ENCODE assay signal across 15 cellular contexts in the genomic region with DNA sequence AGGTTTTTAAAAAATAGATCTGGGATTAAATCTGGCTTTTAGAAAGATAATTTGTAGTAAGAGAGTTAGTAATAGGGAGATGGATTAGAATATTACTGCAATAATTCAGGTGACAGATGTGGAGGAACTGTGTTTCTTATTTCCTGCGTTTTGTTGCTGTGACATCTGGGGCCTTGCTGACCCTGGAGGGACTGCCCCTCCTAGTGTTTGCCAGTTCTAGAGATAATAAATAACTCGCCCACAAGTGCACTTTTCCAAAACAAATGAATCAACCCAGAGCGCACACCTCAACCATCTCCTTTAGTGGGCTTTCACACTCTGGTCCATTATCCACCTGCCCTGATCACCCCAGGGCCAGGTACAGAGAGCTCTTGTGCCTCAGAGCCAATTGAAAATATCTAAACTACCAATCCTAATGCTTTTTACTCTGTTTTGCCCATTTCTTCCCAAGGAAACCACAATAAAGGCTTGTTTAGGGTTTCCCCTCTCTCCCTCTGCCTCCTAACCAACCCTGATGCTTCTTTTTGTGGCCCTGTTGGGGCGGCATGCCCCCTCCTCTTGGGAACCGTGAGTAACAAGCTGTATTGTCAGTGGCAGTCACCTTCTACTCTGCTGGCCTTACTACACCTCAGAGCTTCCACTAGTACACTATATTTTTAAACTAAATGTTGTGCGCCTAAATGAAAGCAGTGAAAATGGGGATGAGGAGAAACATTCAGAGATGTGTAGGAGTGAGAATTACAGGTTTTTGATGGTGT.
DNase-seq lines count a peak whose midpoint lies in the region; ATAC-seq and TF ChIP-seq lines count a peak whose summit lies in the region.
"Had no signal": no experiment of that assay in that cellular context is flagged by ENCODE, and none has a peak within 500 bp of the region (broad histone marks: within the 10 kb centered on the region; RNA-seq: fewer than 3 reads in every experiment).

No MANE protein-coding gene starts in this region.

- H3K27ac ChIP-seq in gastroesophageal sphincter: peak overlapping the region in 3 of 4 donors; percentile 13 to 46 (median 43)
- H3K27ac ChIP-seq: esophagus squamous epithelium, right lobe of liver had no signal

- H3K36me3 ChIP-seq in gastroesophageal sphincter: no peaks in the 10 kb centered on the region
- H3K36me3 ChIP-seq: esophagus squamous epithelium, right lobe of liver had no signal

- no peaks in the 10 kb centered on the region for H3K4me1 ChIP-seq in gastroesophageal sphincter
- H3K4me1 ChIP-seq: esophagus squamous epithelium, right lobe of liver had no signal

- H3K4me3 ChIP-seq in gastroesophageal sphincter: no peak overlapping the region
- H3K4me3 ChIP-seq: esophagus squamous epithelium, lung, right lobe of liver had no signal

- TF ChIP-seq EP300 in gastroesophageal sphincter (IDR thresholded peaks at IDR 0.05): no peak

- 63 to 73% methylated on average over 5 of the region's 6 CpGs for WGBS in gastroesophageal sphincter (ENCODE audit: low coverage in 1 of 2), 2 donors

- no peak for TF ChIP-seq CTCF in gastroesophageal sphincter (IDR thresholded peaks at IDR 0.05)

- peak; percentile 52 for ATAC-seq in GM18867 (IDR thresholded peaks at IDR 0.05; ENCODE audit: unreplicated experiment)
- ATAC-seq in GM21515 (IDR thresholded peaks at IDR 0.05; ENCODE audit: unreplicated experiment): peak; percentile 64
- ATAC-seq in HG03064 (IDR thresholded peaks at IDR 0.05; ENCODE audit: low read depth, unreplicated experiment): peak; percentile 62
- no peak for ATAC-seq in gastroesophageal sphincter
- ATAC-seq in HG03520 (IDR thresholded peaks at IDR 0.05; ENCODE audit: unreplicated experiment): no peak
- ATAC-seq: right lobe of liver had no signal

- TF ChIP-seq POLR2A in gastroesophageal sphincter (IDR thresholded peaks at IDR 0.05): no peak

- H3K27me3 ChIP-seq in gastroesophageal sphincter: no peaks in the 10 kb centered on the region
- H3K27me3 ChIP-seq: esophagus squamous epithelium, right lobe of liver had no signal

- DNase-seq in NCI-H1092 treated with DMSO at 0.1 percent for 48 hours (lab: John Stamatoyannopoulos, UW) (no peak), NCI-H1436 (lab: John Stamatoyannopoulos, UW) (no peak)
- DNase-seq in effector CD4-positive, alpha-beta T cell: no peak
- DNase-seq: activated B cell treated with CpG ODN at 0.5 μM for 24 hours, AML-193, amygdala, cortex of kidney, esophagus squamous epithelium, right lobe of liver had no signal

- no peaks in the 10 kb centered on the region for H3K9me3 ChIP-seq in gastroesophageal sphincter
- H3K9me3 ChIP-seq: esophagus squamous epithelium, right lobe of liver had no signal

Comparison
In these comparisons a context has a peak if more than half of its experiments do, and no peak if none do; other contexts are left out.
1. ATAC-seq: peak in GM18867 (single experiment), GM21515 (single experiment) and HG03064 (single experiment); none in gastroesophageal sphincter (single experiment) and HG03520 (single experiment).